ENCODE assay signal across 8 cellular contexts in the genomic region with DNA sequence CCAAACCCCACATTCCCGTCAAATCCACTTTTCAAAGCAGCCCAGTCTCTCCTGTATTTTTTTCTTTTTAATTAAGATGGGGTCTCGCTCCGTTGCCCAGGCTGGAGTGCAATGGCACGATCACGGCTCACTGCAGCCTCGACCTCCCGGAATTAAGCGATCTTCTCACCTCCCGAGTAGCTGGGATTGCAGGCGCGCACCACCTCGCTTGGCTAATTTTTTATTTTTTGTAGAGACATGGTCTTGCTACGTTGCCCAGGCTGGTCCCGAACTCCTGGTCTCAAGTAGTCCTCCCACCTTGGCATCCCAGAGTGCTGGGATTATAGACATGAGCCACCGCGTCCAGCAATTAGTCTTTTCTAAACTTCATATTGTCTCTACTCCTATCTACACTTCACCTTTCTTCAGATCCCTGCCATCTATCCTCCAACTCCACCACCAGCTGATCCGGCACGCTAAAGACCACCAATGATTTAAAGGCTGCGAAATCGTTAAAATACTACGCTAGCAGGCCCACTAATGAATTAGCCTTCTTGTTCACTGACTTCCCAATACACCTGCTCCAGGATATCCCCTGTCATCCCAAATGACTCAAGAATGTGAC. TPM values are rescaled to one million over a fixed set of nuclear protein-coding genes. Genes with fewer than 3 reads are reported as not detected.
DNase-seq lines count a peak whose midpoint lies in the region; ATAC-seq and TF ChIP-seq lines count a peak whose summit lies in the region.

No MANE protein-coding gene starts in this region.

- H3K4me3 ChIP-seq in HUES64 (ENCODE audit: low read length) (peak overlapping the region; percentile 76), stomach (peak overlapping the region; percentile 83 to 98 (median 98))

- H3K27me3 Mint-ChIP-seq in activated naive CD8-positive, alpha-beta T cell treated with anti-CD3 and anti-CD28 coated beads, Interleukin-2, amount 50 U/mL, for 24 hours, result no peaks in the 10 kb centered on the region
- H3K27me3 Mint-ChIP-seq in immature natural killer cell (ENCODE audit: low read depth in 3 of 3), result peaks cover 5 to 18% (median 15%) of the 10 kb centered on the region in 3 donors

- H3K4me1 Mint-ChIP-seq in activated naive CD8-positive, alpha-beta T cell treated with anti-CD3 and anti-CD28 coated beads, Interleukin-2, amount 50 U/mL, for 24 hours, result peaks cover 35% of the 10 kb centered on the region
- H3K4me1 Mint-ChIP-seq in immature natural killer cell, result peaks cover 31 to 45% of the 10 kb centered on the region in 2 donors

- DNase-seq in activated naive CD8-positive, alpha-beta T cell treated with anti-CD3 and anti-CD28 coated beads, Interleukin-2, amount 50 U/mL, for 24 hours, result no peak
- DNase-seq in immature natural killer cell, result no peak
- no peak for DNase-seq in stomach
- DNase-seq in NCI-H187 treated with DMSO at 0.1 percent for 48 hours (lab: John Stamatoyannopoulos, UW), result no peak
- no peak for DNase-seq in NCI-H2029 (lab: John Stamatoyannopoulos, UW)

- TF ChIP-seq POLR2A in stomach (IDR thresholded peaks at IDR 0.05), result no peak

- no peaks in the 10 kb centered on the region for H3K9me3 Mint-ChIP-seq in activated naive CD8-positive, alpha-beta T cell treated with anti-CD3 and anti-CD28 coated beads, Interleukin-2, amount 50 U/mL, for 24 hours
- H3K9me3 Mint-ChIP-seq in immature natural killer cell, result no peaks in the 10 kb centered on the region

- no peak for ATAC-seq in activated naive CD8-positive, alpha-beta T cell treated with anti-CD3 and anti-CD28 coated beads, Interleukin-2, amount 50 U/mL, for 24 hours
- no peak for ATAC-seq in GM21515 (IDR thresholded peaks at IDR 0.05; ENCODE audit: unreplicated experiment)
- no peak for ATAC-seq in GM21717 (IDR thresholded peaks at IDR 0.05; ENCODE audit: unreplicated experiment)

- H3K9ac ChIP-seq in HUES64 (ENCODE audit: low read depth, low read length), result peak overlapping the region; percentile 88

- WGBS in HUES64, result 72% methylated on average over 21 of the region's 21 CpGs
- 54 to 64% (median 59%) methylated on average over 21 of the region's 21 CpGs for WGBS in stomach, 5 donors

- intact Hi-C loops in stomach (cut with DNase I; ENCODE audit: low total_unique reads), result no loop called here

- peak overlapping the region; percentile 95 for H3K4me3 Mint-ChIP-seq in activated naive CD8-positive, alpha-beta T cell treated with anti-CD3 and anti-CD28 coated beads, Interleukin-2, amount 50 U/mL, for 24 hours
- H3K4me3 Mint-ChIP-seq in immature natural killer cell, result peak overlapping the region; percentile 89 to 96 (median 92)

- TF ChIP-seq EP300 in stomach (IDR thresholded peaks at IDR 0.05), result no peak

- H3K4me1 ChIP-seq in HUES64 (ENCODE audit: insufficient read depth, low read length) (no peaks in the 10 kb centered on the region), stomach (peaks cover 7 to 27% (median 20%) of the 10 kb centered on the region in 4 donors)

- no peak for TF ChIP-seq CTCF in stomach (IDR thresholded peaks at IDR 0.05)

- H3K9me3 ChIP-seq in HUES64 (ENCODE audit: insufficient read depth, low read depth, low read length), result no peaks in the 10 kb centered on the region
- no peaks in the 10 kb centered on the region for H3K9me3 ChIP-seq in stomach

- peak overlapping the region; percentile 65 for H3K27ac ChIP-seq in HUES64 (ENCODE audit: low read depth, low read length)
- peak overlapping the region; percentile 74 to 91 (median 85) for H3K27ac ChIP-seq in stomach

- peaks cover 37% of the 10 kb centered on the region for H3K36me3 ChIP-seq in HUES64 (ENCODE audit: insufficient read depth, low read length)
- peaks cover 13 to 43% (median 42%) of the 10 kb centered on the region in 4 donors for H3K36me3 ChIP-seq in stomach

- H3K27me3 ChIP-seq in HUES64 (ENCODE audit: insufficient read depth, low read length) (no peaks in the 10 kb centered on the region), stomach (no peaks in the 10 kb centered on the region)

- peak overlapping the region; percentile 84 for H3K27ac Mint-ChIP-seq in activated naive CD8-positive, alpha-beta T cell treated with anti-CD3 and anti-CD28 coated beads, Interleukin-2, amount 50 U/mL, for 24 hours
- H3K27ac Mint-ChIP-seq in immature natural killer cell, result peak overlapping the region; percentile 78 to 96 (median 88)

- H3K36me3 Mint-ChIP-seq in activated naive CD8-positive, alpha-beta T cell treated with anti-CD3 and anti-CD28 coated beads, Interleukin-2, amount 50 U/mL, for 24 hours (ENCODE audit: low read depth), result peaks cover 37% of the 10 kb centered on the region
- peaks cover 8 to 26% (median 12%) of the 10 kb centered on the region in 3 donors for H3K36me3 Mint-ChIP-seq in immature natural killer cell

RNA-seq across cellular contexts. Expression of a gene that starts 0.5 kb away (rescaled TPM):
- 17.1 TPM for polyA plus RNA-seq in HUES64 (2013, experiment 1 of 2)
- polyA plus RNA-seq in HUES64 (2013, experiment 2 of 2), result 17.3 TPM
- 10 to 100 TPM in 2 of 3 donors, 1 to 10 TPM in 1; 8.0 to 19.0 (median 15.0) TPM for polyA plus RNA-seq in immature natural killer cell
- 10 to 100 TPM in 4 of 5 donors, under 1 TPM in 1; 0.58 to 39.7 (median 15.6) TPM for total RNA-seq in stomach
- polyA plus RNA-seq in stomach, result 10 to 100 TPM in 2 of 3 donors, 1 to 10 TPM in 1; 6.9 to 17.7 (median 11.7) TPM

RNA-seq across cellular contexts. Expression of a gene that starts 37.5 kb away (rescaled TPM):
- 23.2 TPM for polyA plus RNA-seq in HUES64 (2013, experiment 1 of 2)
- polyA plus RNA-seq in HUES64 (2013, experiment 2 of 2), result 20.3 TPM
- 10 to 100 TPM; 18.4 to 38.4 (median 32.5) TPM for polyA plus RNA-seq in immature natural killer cell
- 10 to 100 TPM in 2 of 5 donors, 1 to 10 TPM in 3; 1.2 to 39.7 (median 8.1) TPM for total RNA-seq in stomach
- 10 to 100 TPM; 12.5 to 14.1 (median 13.3) TPM for polyA plus RNA-seq in stomach

RNA-seq across cellular contexts. Expression of a gene that starts 44.1 kb away (rescaled TPM):
- 29.6 TPM for polyA plus RNA-seq in HUES64 (2013, experiment 1 of 2)
- polyA plus RNA-seq in HUES64 (2013, experiment 2 of 2), result 33.2 TPM
- polyA plus RNA-seq in immature natural killer cell, result 10 to 100 TPM in 1 of 3 donors, 1 to 10 TPM in 2; 3.8 to 11.0 (median 9.6) TPM
- 10 to 100 TPM in 2 of 5 donors, 1 to 10 TPM in 3; 5.8 to 61.5 (median 9.8) TPM for total RNA-seq in stomach
- polyA plus RNA-seq in stomach, result 1 to 10 TPM; 4.4 to 9.5 (median 5.9) TPM

RNA-seq across cellular contexts. Expression of a gene that starts 56.6 kb away (rescaled TPM):
- 68.2 TPM for polyA plus RNA-seq in HUES64 (2013, experiment 1 of 2)
- 60.5 TPM for polyA plus RNA-seq in HUES64 (2013, experiment 2 of 2)
- polyA plus RNA-seq in immature natural killer cell (10 to 100 TPM; 67.3 to 79.8 (median 79.8) TPM), stomach (10 to 100 TPM; 37.6 to 51.0 (median 48.7) TPM)
- 10 to 100 TPM in 3 of 5 donors, under 1 TPM in 1, not detected in 1; 0.87 to 33.4 (median 17.6) TPM for total RNA-seq in stomach
